ENCODE assay signal across 1 cellular context in genomic region chr5:26031481-26031880, GRCh38.
TF ChIP-seq lines count a peak whose summit lies in the region.

No MANE protein-coding gene starts in this region.

TF ChIP-seq in H1, 55 proteins besides CTCF, POLR2A, EP300 and RAD21:
- TF ChIP-seq MAX (IDR thresholded peaks at IDR 0.05) (no peak), CHD1 (IDR thresholded peaks at IDR 0.05; ENCODE audit: low read depth, low read length) (no peak)
